Comparison of ENCODE assay signal across 34 cellular contexts in genomic region chr9:11708899-11709298, GRCh38.
"Had no signal": no experiment of that assay in that cellular context is flagged by ENCODE, and none has a peak within 500 bp of the region (broad histone marks: within the 10 kb centered on the region; RNA-seq: fewer than 3 reads in every experiment).

No MANE protein-coding gene starts in this region.

- H3K4me2 ChIP-seq: KMS-11 had no signal

- H3K27me3 ChIP-seq: MG63 had no signal

- H3K27ac ChIP-seq: KMS-11 had no signal

- H3K36me3 ChIP-seq: MG63 had no signal

- H3K4me3 ChIP-seq: MG63 had no signal

- DNase-seq: Karpas-422, Kasumi-1, KG1, MG63, MM.1S, MV-4-11, NCI-H1048, NCI-H1092, NCI-H1092 treated with DMSO at 0.1 percent for 48 hours, NCI-H1105, NCI-H1105 treated with DMSO at 0.1 percent for 48 hours, NCI-H1417, NCI-H1417 treated with DMSO at 0.1 percent for 48 hours, NCI-H1436, NCI-H1436 treated with DMSO at 0.1 percent for 48 hours, NCI-H146, NCI-H1694, NCI-H1694 treated with DMSO at 0.1 percent for 48 hours, NCI-H187, NCI-H187 treated with DMSO at 0.1 percent for 48 hours, NCI-H1930, NCI-H2029, NCI-H2029 treated with DMSO at 0.1 percent for 48 hours, NCI-H2081, NCI-H2081 treated with DMSO at 0.1 percent for 48 hours, NCI-H2107, NCI-H2171, NCI-H2171 treated with DMSO at 0.1 percent for 48 hours, NCI-H2227 treated with DMSO at 0.1 percent for 48 hours, NCI-H226, NCI-H345, NCI-H446, NCI-H446 treated with DMSO at 0.1 percent for 48 hours had no signal

- H3K9me3 ChIP-seq: MG63 had no signal

- H3K9ac ChIP-seq: KMS-11 had no signal
